27 cellular contexts compared by ENCODE assay signal in the genomic region with DNA sequence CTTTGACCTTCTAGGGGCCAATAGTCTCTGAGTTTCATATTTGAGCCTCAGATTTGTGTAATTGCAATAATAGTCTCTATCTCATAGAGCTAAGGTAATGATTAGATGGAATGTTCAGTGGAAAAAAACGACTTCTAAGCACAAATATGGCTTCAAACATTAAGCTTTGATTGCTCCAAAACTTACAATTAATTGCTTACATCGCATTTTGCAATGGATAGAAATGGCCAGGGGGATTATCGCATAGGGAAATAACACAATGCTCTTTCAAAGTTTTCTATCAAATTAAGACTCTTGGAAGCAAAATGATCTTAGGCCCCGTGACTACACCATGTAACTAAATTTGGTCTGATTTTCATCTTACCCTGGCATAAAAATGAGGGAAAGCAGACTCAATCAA.
"Had no signal": no experiment of that assay in that cellular context is flagged by ENCODE, and none has a peak within 500 bp of the region (broad histone marks: within the 10 kb centered on the region; RNA-seq: fewer than 3 reads in every experiment).

No MANE protein-coding gene starts in this region.

- FAIRE-seq: urothelium cell line had no signal

- H3K27ac ChIP-seq: stomach, suprapubic skin, testis, thoracic aorta, thyroid gland, tibial artery, tibial nerve, transverse colon, upper lobe of left lung, upper lobe of right lung, uterus, vagina had no signal

- H3K4me1 ChIP-seq: stomach, suprapubic skin, testis, thyroid gland, tibial artery, tibial nerve, transverse colon, upper lobe of left lung, upper lobe of right lung, uterus, vagina had no signal

- H3K9me3 ChIP-seq: stomach, suprapubic skin, testis, thoracic aorta, thyroid gland, tibial artery, tibial nerve, transverse colon, upper lobe of left lung, upper lobe of right lung, uterus, vagina had no signal

- H3K27me3 ChIP-seq: stomach, suprapubic skin, testis, thyroid gland, tibial artery, tibial nerve, transverse colon, upper lobe of left lung, upper lobe of right lung, uterus, vagina had no signal

- DNase-seq: stimulated activated CD4-positive, alpha-beta T cell treated with anti-CD3 and anti-CD28 coated beads, Interleukin-2, amount 100 ng/mL, for 48 hours; stimulated activated CD4-positive, alpha-beta T cell treated with anti-CD3 and anti-CD28 coated beads, Interleukin-4, amount 100 ng/mL, for 1 hour; stimulated activated CD4-positive, alpha-beta T cell treated with anti-CD3 and anti-CD28 coated beads, Interleukin-4, amount 100 ng/mL, for 24 hours; stimulated activated CD4-positive, alpha-beta T cell treated with anti-CD3 and anti-CD28 coated beads, Interleukin-4, amount 100 ng/mL, for 4 hours; stimulated activated CD8-positive, alpha-beta memory T cell treated with anti-CD3 and anti-CD28 coated beads, Interleukin-4, amount 100 ng/mL, for 48 hours; stimulated activated naive B cell treated with anti-CD40 and anti-IgM and Interleukin-4, amounts not matched to agents 10 μg/mL and 1 μg/mL and 100 μg/mL, for 72 hours; stimulated activated naive CD4-positive, alpha-beta T cell; stimulated activated naive CD4-positive, alpha-beta T cell treated with Interleukin-2 at 50 U/mL for 16 hours; stimulated activated naive CD8-positive, alpha-beta T cell treated with anti-CD3 and anti-CD28 coated beads, Interleukin-15, amount 100 ng/mL, for 72 hours; stimulated activated naive CD8-positive, alpha-beta T cell treated with anti-CD3 and anti-CD28 coated beads, Interleukin-15, Interleukin-2, amounts not matched to agents 100 U/mL and 50 U/mL, for 24 hours; stomach; substantia nigra; testis; thyroid gland; tibial artery; transverse colon; trophoblast cell; upper lobe of left lung; upper lobe of right lung; uterus had no signal

- ATAC-seq: stimulated activated effector memory CD8-positive, alpha-beta T cell treated with anti-CD3 and anti-CD28 coated beads, Interleukin-12 subunit alpha, Interleukin-12 subunit beta, amount 100 ng/mL, for 72 hours; stimulated activated memory B cell treated with anti-CD40 and anti-IgM and Interleukin-4, amounts not matched to agents 10 μg/mL and 1 μg/mL and 100 μg/mL, for 72 hours; stimulated activated naive B cell treated with anti-CD40 and anti-IgM and Interleukin-4, amounts not matched to agents 10 μg/mL and 1 μg/mL and 100 μg/mL, for 72 hours; stimulated activated naive CD8-positive, alpha-beta T cell treated with anti-CD3 and anti-CD28 coated beads, Interleukin-15, amount 100 ng/mL, for 72 hours; stimulated activated naive CD8-positive, alpha-beta T cell treated with anti-CD3 and anti-CD28 coated beads, Interleukin-15, Interleukin-2, amounts not matched to agents 100 U/mL and 50 U/mL, for 24 hours; upper lobe of right lung had no signal

- H3K36me3 ChIP-seq: stomach, suprapubic skin, thoracic aorta, thyroid gland, tibial artery, tibial nerve, transverse colon, upper lobe of left lung, upper lobe of right lung, uterus, vagina had no signal

- H3K4me3 ChIP-seq: stomach, suprapubic skin, testis, thoracic aorta, thyroid gland, tibial artery, tibial nerve, transverse colon, upper lobe of left lung, upper lobe of right lung, uterus, vagina had no signal
